In the genomic region with DNA sequence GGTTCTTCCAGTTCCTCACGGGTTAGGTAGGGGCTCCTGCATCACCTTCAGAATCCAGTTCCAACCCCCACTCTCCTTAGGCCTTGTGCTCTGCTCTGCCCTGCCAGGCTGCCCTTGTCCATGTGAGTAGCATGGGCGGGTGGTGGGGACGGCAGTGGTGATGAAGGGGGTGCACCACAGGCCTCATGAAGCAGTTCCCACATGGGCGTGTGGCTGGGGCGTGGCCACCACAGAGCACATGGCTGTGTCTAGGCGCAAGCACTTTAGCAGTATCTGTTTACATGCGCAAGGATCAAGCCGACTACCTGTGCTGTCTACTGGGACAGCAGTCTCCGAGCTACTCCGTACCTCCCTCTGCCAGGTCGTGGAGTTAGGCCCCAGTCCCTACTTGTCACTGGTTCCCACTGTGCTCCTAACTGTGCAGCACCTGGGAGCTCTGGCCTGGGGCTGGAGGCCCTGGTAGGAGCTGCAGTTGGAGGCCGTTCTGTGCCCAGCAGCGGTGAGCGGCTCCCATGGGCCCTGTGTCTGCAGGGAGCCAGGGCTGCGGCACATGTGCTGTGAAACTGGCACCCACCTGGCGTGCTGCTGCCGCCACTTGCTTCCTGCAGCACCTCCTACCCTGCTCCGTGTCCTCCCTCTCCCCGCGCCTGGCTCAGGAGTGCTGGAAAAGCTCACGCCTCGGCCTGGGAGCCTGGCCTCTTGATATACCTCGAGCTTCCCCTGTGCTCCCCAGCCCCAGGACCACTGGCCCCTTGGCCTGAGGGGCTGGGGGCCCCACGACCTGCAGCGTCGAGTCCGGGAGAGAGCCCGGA, we compare ENCODE assay signal across 11 cellular contexts. TPM values are rescaled to one million over a fixed set of nuclear protein-coding genes. Genes with fewer than 3 reads are reported as not detected.
DNase-seq lines count a peak whose midpoint lies in the region; ATAC-seq and FAIRE-seq lines count a peak whose summit lies in the region.
"Had no signal": no experiment of that assay in that cellular context is flagged by ENCODE, and none has a peak within 500 bp of the region (broad histone marks: within the 10 kb centered on the region; RNA-seq: fewer than 3 reads in every experiment).

No MANE protein-coding gene starts in this region.

- in situ Hi-C loops in HAP-1 (cut with MboI; ENCODE audit: low sequenced_read_pairs) = no loop called here

- no peak for ATAC-seq in GM18868 (IDR thresholded peaks at IDR 0.05; ENCODE audit: unreplicated experiment)

- H3K27ac ChIP-seq in angular gyrus (ENCODE audit: low read depth, low read length) = peak overlapping the region; percentile 65
- H3K27ac ChIP-seq in iPS-20b (ENCODE audit: low read length) = peak overlapping the region; percentile 7
- peak overlapping the region; percentile 25 to 46 for H3K27ac ChIP-seq in small intestine (ENCODE audit: low read depth in 1 of 2, low read length in 1 of 2)

- H3K36me3 ChIP-seq in MG63 (peaks cover 33% of the 10 kb centered on the region), iPS-20b (ENCODE audit: insufficient read depth, low read depth, low read length) (peaks cover 21% of the 10 kb centered on the region), small intestine (ENCODE audit: control insufficient read depth in 2 of 2, insufficient read depth in 2 of 2, low read length in 2 of 2) (peaks cover 0 to 3% of the 10 kb centered on the region in 2 donors), HAP-1 (replicated peaks) (peaks cover 11% of the 10 kb centered on the region)

- H3K9me3 ChIP-seq in MG63 (no peaks in the 10 kb centered on the region), iPS-20b (ENCODE audit: insufficient read depth, low read depth, low read length) (no peaks in the 10 kb centered on the region), small intestine (ENCODE audit: control insufficient read depth, low read depth) (no peaks in the 10 kb centered on the region), HAP-1 (no peaks in the 10 kb centered on the region)

- H3K4me1 ChIP-seq in iPS-20b (ENCODE audit: insufficient read depth, low read length) = no peaks in the 10 kb centered on the region
- H3K4me1 ChIP-seq in small intestine (ENCODE audit: control insufficient read depth in 2 of 2, insufficient read depth in 1 of 2, low read depth in 1 of 2, low read length in 1 of 2) = peaks cover 2 to 5% of the 10 kb centered on the region in 2 donors
- H3K4me1 ChIP-seq in HAP-1 = no peaks in the 10 kb centered on the region

- no peaks in the 10 kb centered on the region for H3K27me3 ChIP-seq in MG63
- no peaks in the 10 kb centered on the region for H3K27me3 ChIP-seq in iPS-20b (ENCODE audit: insufficient read depth, low read length)
- no peaks in the 10 kb centered on the region for H3K27me3 ChIP-seq in small intestine (ENCODE audit: control insufficient read depth in 2 of 2, insufficient read depth in 2 of 2, low read length in 2 of 2)
- no peaks in the 10 kb centered on the region for H3K27me3 ChIP-seq in HAP-1 (ENCODE audit: low read depth)

- no peak overlapping the region for H3K9ac ChIP-seq in iPS-20b (ENCODE audit: low read depth, low read length)

- H3K4me3 ChIP-seq in MG63 (no peak overlapping the region), iPS-20b (ENCODE audit: low read length) (no peak overlapping the region), small intestine (ENCODE audit: low read depth in 1 of 2, low read length in 2 of 2) (no peak overlapping the region), HAP-1 (no peak overlapping the region)

- DNase-seq in MG63 = peak; percentile 2
- peak; percentile 64 for DNase-seq in small intestine
- DNase-seq in activated CD8-positive, alpha-beta memory T cell treated with anti-CD3 and anti-CD28 coated beads, Interleukin-2, amount 50 U/mL, for 4 hours = no peak
- no peak for DNase-seq in globus pallidus (ENCODE audit: low spot score)
- DNase-seq in HAP-1 (ENCODE audit: low spot score in 2 of 2) = no peak
- DNase-seq: activated CD4-positive, alpha-beta memory T cell treated with anti-CD3 and anti-CD28 coated beads, Interleukin-2, amount 10 ng/mL, durations not matched to agents 7 days and 5 days; activated naive CD4-positive, alpha-beta T cell treated with anti-CD3 and anti-CD28 coated beads, Interleukin-2, amount 50 U/mL, for 16 hours; NCI-H1436 treated with DMSO at 0.1 percent for 48 hours had no signal

- WGBS in small intestine, 3 donors = 78 to 85% (median 84%) methylated on average over 22 to 28 of the region's 28 CpGs

- no peak for FAIRE-seq in small intestine (lab: Jason Lieb, UNC)

RNA-seq across cellular contexts. Expression of gene PLXNA1, which starts 53.5 kb away (rescaled TPM):
- 29.7 and 54.2 TPM in 2 replicates for total RNA-seq in MG63 (2014; rRNA removed; shearing (Covaris generic); ENCODE audit: low replicate concordance)
- 1 to 10 TPM; 1.4 to 8.0 (median 4.7) TPM for polyA plus RNA-seq in small intestine

Comparison
In these comparisons a context has a peak if more than half of its experiments do, and no peak if none do; other contexts are left out.
1. DNase-seq: peak in MG63 (single experiment) and small intestine (single experiment); none in activated CD8-positive, alpha-beta memory T cell treated with anti-CD3 and anti-CD28 coated beads, Interleukin-2, amount 50 U/mL, for 4 hours (single experiment), globus pallidus (single experiment) and HAP-1 (0 of 2).
2. H3K27ac ChIP-seq: peak in every context shown above with its lines; median percentile 65 in angular gyrus; 36 in small intestine; 7 in iPS-20b.